ENCODE assay signal across 8 cellular contexts in genomic region chr7:17940302-17941170, GRCh38. TPM values are rescaled to one million over a fixed set of nuclear protein-coding genes. Genes with fewer than 3 reads are reported as not detected.
DNase-seq lines count a peak whose midpoint lies in the region; ATAC-seq, FAIRE-seq and TF ChIP-seq lines count a peak whose summit lies in the region.

TSS of gene SNX13 (minus strand) at chr7:17940494. CDS start at chr7:17940295, 199 bp downstream.

- H3K9me3 ChIP-seq in heart left ventricle, result no peaks in the 10 kb centered on the region
- no peaks in the 10 kb centered on the region for H3K9me3 ChIP-seq in upper lobe of left lung

- peak; percentile 93 for ATAC-seq in HG02840 (IDR thresholded peaks at IDR 0.05; ENCODE audit: low FRiP score, unreplicated experiment)
- peak; percentile 96 to 99 (median 98) for ATAC-seq in heart left ventricle
- ATAC-seq in upper lobe of left lung (ENCODE audit: low FRiP score in 2 of 2), result peak; percentile 98 to 99

- intact Hi-C loops in heart left ventricle (cut with DNase I), result loop anchor here in 4 of 10 donors (5.0 to 10.0 kb wide), 3 partner anchors 166 to 258 kb away; no protein-coding TSS in a partner anchor
- intact Hi-C loops in posterior cingulate gyrus (cut with DNase I), result no loop called here

- H3K36me3 ChIP-seq in heart left ventricle (no peaks in the 10 kb centered on the region), upper lobe of left lung (no peaks in the 10 kb centered on the region)

- WGBS in adipose tissue, 3 donors, result 0% methylated on average over 76 to 78 of the region's 78 CpGs
- WGBS in heart left ventricle, 4 donors, result 0% methylated on average over 45 to 78 of the region's 78 CpGs
- 0 to 1% methylated on average over 25 to 55 of the region's 78 CpGs for WGBS in upper lobe of left lung, 2 donors

- H3K27ac ChIP-seq in adipose tissue (ENCODE audit: low read depth, low read length) (peak within 1 kb of the TSS; percentile 95), heart left ventricle (peak within 1 kb of the TSS; percentile 85 to 98 (median 96)), upper lobe of left lung (peak within 1 kb of the TSS; percentile 98 to 99 (median 98))

- FAIRE-seq in GM12891 (lab: Jason Lieb, UNC), result peak; percentile 98

- TF ChIP-seq CTCF in heart left ventricle (IDR thresholded peaks at IDR 0.05), result peak in 10 of 12 donors; percentile 26 to 65 (median 37)
- peak in 3 of 6 experiments; percentile 37 to 43 (median 40) for TF ChIP-seq CTCF in upper lobe of left lung (IDR thresholded peaks at IDR 0.05)

- DNase-seq in GM12891 (ENCODE audit: insufficient read length, low spot score) (peak; percentile 80), NCI-H1436 (lab: John Stamatoyannopoulos, UW) (peak; percentile 87), T follicular helper cell (ENCODE audit: low read depth) (peak; percentile 84), heart left ventricle (peak; percentile 92 to 97 (median 95)), posterior cingulate gyrus (peak; percentile 88 to 99 (median 92)), upper lobe of left lung (peak; percentile 94 to 98)

- TF ChIP-seq EP300 in upper lobe of left lung (IDR thresholded peaks at IDR 0.05), result no peak

- H3K4me1 ChIP-seq in heart left ventricle (peaks cover 0 to 50% (median 31%) of the 10 kb centered on the region in 12 donors), upper lobe of left lung (peaks cover 15 to 37% (median 18%) of the 10 kb centered on the region in 4 donors)

- peak; percentile 67 for TF ChIP-seq POLR2A in GM12891 (IDR thresholded peaks at IDR 0.05; ENCODE audit: low read depth, low read length)
- TF ChIP-seq POLR2A in heart left ventricle (IDR thresholded peaks at IDR 0.05), result peak in 1 of 2 donors; percentile 78
- peak in 3 of 4 donors; percentile 68 to 92 (median 83) for TF ChIP-seq POLR2A in upper lobe of left lung (IDR thresholded peaks at IDR 0.05)

- H3K27me3 ChIP-seq in heart left ventricle (no peaks in the 10 kb centered on the region), upper lobe of left lung (no peaks in the 10 kb centered on the region)

- H3K4me3 ChIP-seq in heart left ventricle (peak within 1 kb of the TSS; percentile 80 to 94 (median 88)), upper lobe of left lung (peak within 1 kb of the TSS; percentile 72 to 89 (median 80))

TF ChIP-seq in GM12891, 5 proteins besides CTCF, POLR2A, EP300 and RAD21:
- peak; percentile 90 for TF ChIP-seq TAF1 (IDR thresholded peaks at IDR 0.05; ENCODE audit: low read depth, low read length)
- no peak for TF ChIP-seq POU2F2 (IDR thresholded peaks at IDR 0.05; ENCODE audit: low read depth, low read length)
- peak; percentile 62; the same call in 1 of the 2 replicates for TF ChIP-seq POLR2AphosphoS5 (IDR thresholded peaks at IDR 0.05; ENCODE audit: low read depth, low read length)

RNA-seq across cellular contexts. Expression of gene SNX13, which starts in this region (rescaled TPM):
- polyA plus RNA-seq in GM12891 (2012; ENCODE audit: low read depth, missing spikeins), result 6.1 TPM
- 10 to 100 TPM in 2 of 3 donors, 1 to 10 TPM in 1; 6.5 to 12.4 (median 10.2) TPM for polyA plus RNA-seq in adipose tissue
- total RNA-seq in heart left ventricle, result 10 to 100 TPM; 36.1 to 59.6 (median 50.9) TPM
- 10 to 100 TPM in 1 of 2 donors, 1 to 10 TPM in 1; 8.5 to 16.3 TPM for polyA plus RNA-seq in heart left ventricle
- 100 to 1,000 TPM in 1 of 6 donors, 10 to 100 TPM in 5; 17.1 to 195 (median 53.3) TPM for total RNA-seq in upper lobe of left lung

Comparison
In these comparisons a context has a peak if more than half of its experiments do, and no peak if none do; other contexts are left out.
1. Peak in every context shown above with its lines: DNase-seq, ATAC-seq, H3K4me3 ChIP-seq and H3K27ac ChIP-seq.